Comparison of ENCODE assay signal across 10 cellular contexts in genomic region chr5:142296914-142297417, GRCh38. TPM values are rescaled to one million over a fixed set of nuclear protein-coding genes. Genes with fewer than 3 reads are reported as not detected.
DNase-seq lines count a peak whose midpoint lies in the region; ATAC-seq and TF ChIP-seq lines count a peak whose summit lies in the region.
"Had no signal": no experiment of that assay in that cellular context is flagged by ENCODE, and none has a peak within 500 bp of the region (broad histone marks: within the 10 kb centered on the region; RNA-seq: fewer than 3 reads in every experiment).

No MANE protein-coding gene starts in this region.

- H4K20me1 ChIP-seq in hepatocyte (ENCODE audit: insufficient read depth, poor library complexity, severe bottlenecking) = no peaks in the 10 kb centered on the region

- TF ChIP-seq CTCF in endodermal cell (conservative IDR thresholded peaks at IDR 0.05) (no peak), liver (IDR thresholded peaks at IDR 0.05; ENCODE audit: low read depth, low read length, missing input control) (no peak), hepatocyte (IDR thresholded peaks at IDR 0.05; ENCODE audit: poor library complexity) (no peak)

- peak overlapping the region; percentile 74 for H3K27ac Mint-ChIP-seq in endodermal cell
- H3K27ac Mint-ChIP-seq: activated T-cell treated with anti-CD3 and anti-CD28 coated beads, Interleukin-2, amount 50 U/mL, for 72 hours had no signal

- H3K36me3 Mint-ChIP-seq in endodermal cell (ENCODE audit: low read depth) = peaks cover 27% of the 10 kb centered on the region

- DNase-seq in endodermal cell (peak; percentile 44), hepatocyte (ENCODE audit: low spot score) (no peak), nucleus accumbens (lab: John Stamatoyannopoulos, UW) (no peak)
- no peak for DNase-seq in activated effector memory CD4-positive, alpha-beta T cell treated with anti-CD3 and anti-CD28 coated beads, Interleukin-2, amount 50 U/mL, for 16 hours
- DNase-seq: activated T-cell treated with anti-CD3 and anti-CD28 coated beads, Interleukin-2, amount 50 U/mL, for 72 hours; kidney; substantia nigra had no signal

- H3K4me1 Mint-ChIP-seq in endodermal cell = peaks cover 56% of the 10 kb centered on the region

- H3K4me3 ChIP-seq in HUES6 (ENCODE audit: low read depth, low read length) = no peak overlapping the region
- no peak overlapping the region for H3K4me3 ChIP-seq in endodermal cell (ENCODE audit: low read length)
- H3K4me3 ChIP-seq in liver (ENCODE audit: low read depth in 1 of 3, low read length in 3 of 3) = no peak overlapping the region
- no peak overlapping the region for H3K4me3 ChIP-seq in hepatocyte

- peak; percentile 15 to 26 for TF ChIP-seq RAD21 in liver (IDR thresholded peaks at IDR 0.05)

- H3K27ac ChIP-seq in HUES6 (ENCODE audit: low read depth, low read length) (peak overlapping the region; percentile 5; the same call in 1 of the 2 replicates), endodermal cell (ENCODE audit: low read depth, low read length) (peak overlapping the region; percentile 42), liver (ENCODE audit: low read depth in 1 of 2, low read length in 2 of 2) (peak overlapping the region in 1 of 2 donors; percentile 67), hepatocyte (no peak overlapping the region)

- peaks cover 1% of the 10 kb centered on the region; the same call in 1 of the 2 replicates for H3K36me3 ChIP-seq in HUES6 (ENCODE audit: control insufficient read depth, insufficient read depth, low read length)
- peaks cover 8% of the 10 kb centered on the region for H3K36me3 ChIP-seq in endodermal cell (ENCODE audit: control insufficient read depth, insufficient read depth, low read length)
- H3K36me3 ChIP-seq in liver (ENCODE audit: control insufficient read depth in 4 of 4, insufficient read depth in 3 of 4, low read depth in 1 of 4, low read length in 3 of 4) = no peaks in the 10 kb centered on the region
- no peaks in the 10 kb centered on the region for H3K36me3 ChIP-seq in hepatocyte (replicated peaks; ENCODE audit: insufficient read depth, low read depth)

- H2AFZ ChIP-seq in hepatocyte = no peak overlapping the region

- WGBS in endodermal cell (ENCODE audit: insufficient coverage in 1 of 2, insufficient read length in 1 of 2), 2 experiments = 76 to 79% methylated on average over 4 to 7 of the region's 7 CpGs
- WGBS in liver = 78% methylated on average over 7 of the region's 7 CpGs
- WGBS in hepatocyte (ENCODE audit: low lambda C conversion rate, missing lambda C conversion rate) = 52% methylated on average over 7 of the region's 7 CpGs

- H3K9ac ChIP-seq in HUES6 (ENCODE audit: low read length) = no peak overlapping the region
- no peak overlapping the region for H3K9ac ChIP-seq in endodermal cell (ENCODE audit: extremely low read depth, low read length, poor library complexity, severe bottlenecking)
- no peak overlapping the region for H3K9ac ChIP-seq in liver (ENCODE audit: low read depth in 1 of 2, low read length in 2 of 2)

- H3K4me3 Mint-ChIP-seq in endodermal cell = no peak overlapping the region
- H3K4me3 Mint-ChIP-seq: activated T-cell treated with anti-CD3 and anti-CD28 coated beads, Interleukin-2, amount 50 U/mL, for 72 hours had no signal

- H3K4me1 ChIP-seq in HUES6 (ENCODE audit: control insufficient read depth, insufficient read depth, low read length) = peaks cover 34% of the 10 kb centered on the region
- peaks cover 29% of the 10 kb centered on the region for H3K4me1 ChIP-seq in endodermal cell (ENCODE audit: control insufficient read depth, insufficient read depth, low read length)
- peaks cover 0 to 4% (median 0%) of the 10 kb centered on the region in 4 donors for H3K4me1 ChIP-seq in liver (ENCODE audit: control insufficient read depth in 4 of 4, insufficient read depth in 4 of 4, low read length in 3 of 4)
- H3K4me1 ChIP-seq in hepatocyte (ENCODE audit: insufficient read depth) = peaks cover 5% of the 10 kb centered on the region

- ATAC-seq in HG03025 (IDR thresholded peaks at IDR 0.05; ENCODE audit: low FRiP score, unreplicated experiment) = no peak
- ATAC-seq: activated T-cell treated with anti-CD3 and anti-CD28 coated beads, Interleukin-2, amount 50 U/mL, for 72 hours had no signal

- no peaks in the 10 kb centered on the region for H3K9me2 ChIP-seq in hepatocyte (replicated peaks; ENCODE audit: insufficient read depth)

- no peak overlapping the region for H3K4me2 ChIP-seq in hepatocyte

- no peaks in the 10 kb centered on the region for H3K27me3 ChIP-seq in HUES6 (ENCODE audit: control insufficient read depth, insufficient read depth, low read length)
- no peaks in the 10 kb centered on the region for H3K27me3 ChIP-seq in endodermal cell (ENCODE audit: control insufficient read depth, insufficient read depth, low read length, poor library complexity, severe bottlenecking)
- H3K27me3 ChIP-seq in liver (ENCODE audit: control insufficient read depth in 4 of 4, insufficient read depth in 4 of 4, low read length in 3 of 4) = no peaks in the 10 kb centered on the region
- no peaks in the 10 kb centered on the region for H3K27me3 ChIP-seq in hepatocyte

- H3K9me3 ChIP-seq in HUES6 (ENCODE audit: control insufficient read depth, insufficient read depth, low read depth, low read length) (no peaks in the 10 kb centered on the region), endodermal cell (ENCODE audit: control insufficient read depth, low read length) (peaks cover 3% of the 10 kb centered on the region), liver (ENCODE audit: control insufficient read depth in 4 of 4, low read length in 3 of 4) (no peaks in the 10 kb centered on the region), hepatocyte (ENCODE audit: low read depth) (no peaks in the 10 kb centered on the region)

- H3K27me3 Mint-ChIP-seq in endodermal cell (ENCODE audit: insufficient read depth) = no peaks in the 10 kb centered on the region

- H3K79me2 ChIP-seq in hepatocyte = no peaks in the 10 kb centered on the region

- no peaks in the 10 kb centered on the region for H3K9me3 Mint-ChIP-seq in endodermal cell
- H3K9me3 Mint-ChIP-seq: activated T-cell treated with anti-CD3 and anti-CD28 coated beads, Interleukin-2, amount 50 U/mL, for 72 hours had no signal

TF ChIP-seq in liver, 16 proteins besides CTCF, POLR2A, EP300 and RAD21:
- TF ChIP-seq RXRA (IDR thresholded peaks at IDR 0.05) (peak in 1 of 2 donors; percentile 8), JUND (IDR thresholded peaks at IDR 0.05) (no peak), EGR1 (IDR thresholded peaks at IDR 0.05; ENCODE audit: low read depth in 2 of 2) (no peak), REST (IDR thresholded peaks at IDR 0.05) (peak; percentile 51), SP1 (IDR thresholded peaks at IDR 0.05) (peak; percentile 35), YY1 (IDR thresholded peaks at IDR 0.05) (peak; percentile 62), NR2F2 (IDR thresholded peaks at IDR 0.05) (peak; percentile 61), HNF4G (IDR thresholded peaks at IDR 0.05) (no peak), GABPA (IDR thresholded peaks at IDR 0.05 in 1 of 2, conservative IDR thresholded peaks at IDR 0.05 in 1 of 2) (peak in 1 of 2 donors; percentile 14)
- TF ChIP-seq, protein P1, sequence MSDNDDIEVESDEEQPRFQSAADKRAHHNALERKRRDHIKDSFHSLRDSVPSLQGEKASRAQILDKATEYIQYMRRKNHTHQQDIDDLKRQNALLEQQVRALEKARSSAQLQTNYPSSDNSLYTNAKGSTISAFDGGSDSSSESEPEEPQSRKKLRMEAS (IDR thresholded peaks at IDR 0.05) = no peak

RNA-seq across cellular contexts. Expression of gene SPRY4, which starts 27.9 kb away (rescaled TPM):
- total RNA-seq in endodermal cell = 100 to 1,000 TPM in 1 of 2 donors, 10 to 100 TPM in 1; 70.2 to 164 TPM
- polyA plus RNA-seq in endodermal cell (2013, experiment 1 of 2) = 27.0 TPM
- 29.6 TPM for polyA plus RNA-seq in endodermal cell (2013, experiment 2 of 2)
- 1 to 10 TPM; 4.8 to 9.6 TPM for total RNA-seq in liver
- 1 to 10 TPM; 2.7 to 4.9 TPM for polyA plus RNA-seq in liver
- total RNA-seq in hepatocyte = 6.1 and 7.2 TPM in 2 replicates
- 4.3 and 8.5 TPM in 2 replicates for polyA plus RNA-seq in hepatocyte
